In the genomic region with DNA sequence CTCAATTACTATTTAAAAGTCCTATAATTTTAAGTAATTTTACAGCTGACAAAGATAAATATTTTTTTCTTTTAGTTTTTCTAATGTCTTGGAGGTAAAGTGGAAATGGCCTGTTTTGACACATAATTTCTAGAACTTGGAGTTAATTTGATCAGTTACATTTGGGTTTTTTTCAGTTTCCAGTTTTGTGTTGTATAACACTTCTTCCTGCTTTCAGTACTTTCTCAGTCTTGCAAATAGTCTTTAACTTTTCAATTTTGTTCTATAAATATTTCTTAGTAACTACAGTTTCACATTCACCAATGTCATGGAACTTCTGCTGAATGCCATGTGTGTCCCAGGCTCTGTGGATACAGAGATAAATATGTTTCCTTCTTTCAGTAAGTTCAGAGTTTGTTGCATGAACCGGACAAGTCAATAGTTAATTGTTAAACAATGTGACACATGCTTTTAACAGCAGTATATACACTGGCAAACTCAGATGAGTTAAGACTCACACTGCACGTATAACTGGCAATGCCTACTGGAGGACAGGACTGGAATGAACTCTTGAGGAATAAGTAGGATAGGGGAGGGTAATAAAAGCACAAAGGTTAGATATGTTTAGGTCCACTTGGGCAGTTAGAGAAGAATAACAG, we compare ENCODE assay signal across 10 cellular contexts. TPM values are rescaled to one million over a fixed set of nuclear protein-coding genes. Genes with fewer than 3 reads are reported as not detected.
DNase-seq lines count a peak whose midpoint lies in the region; ATAC-seq and TF ChIP-seq lines count a peak whose summit lies in the region.
"Had no signal": no experiment of that assay in that cellular context is flagged by ENCODE, and none has a peak within 500 bp of the region (broad histone marks: within the 10 kb centered on the region; RNA-seq: fewer than 3 reads in every experiment).

No MANE protein-coding gene starts in this region.

- H3K4me1 Mint-ChIP-seq in effector memory CD8-positive, alpha-beta T cell (ENCODE audit: low read depth in 2 of 2): peaks cover 25 to 39% of the 10 kb centered on the region in 2 donors

- H3K4me3 ChIP-seq in PC-3 (ENCODE audit: low read length) (no peak overlapping the region), vagina (no peak overlapping the region)

- TF ChIP-seq POLR2A in vagina (IDR thresholded peaks at IDR 0.05): no peak

- no peak overlapping the region for H3K27ac Mint-ChIP-seq in effector memory CD8-positive, alpha-beta T cell

- H3K27me3 ChIP-seq in PC-3 (ENCODE audit: low read length) (no peaks in the 10 kb centered on the region), vagina (no peaks in the 10 kb centered on the region)

- H4K20me1 ChIP-seq in PC-3 (ENCODE audit: low read length): peaks cover 8% of the 10 kb centered on the region; the same call in 1 of the 2 replicates

- H2AFZ ChIP-seq in PC-3 (ENCODE audit: low read length): no peak overlapping the region

- H3K36me3 Mint-ChIP-seq in effector memory CD8-positive, alpha-beta T cell (ENCODE audit: insufficient read depth): peaks cover 13% of the 10 kb centered on the region

- H3K27me3 Mint-ChIP-seq in effector memory CD8-positive, alpha-beta T cell: no peaks in the 10 kb centered on the region

- peak; percentile 8 for DNase-seq in ELR (ENCODE audit: low read depth)
- DNase-seq in PC-3: peak; percentile 27
- peak; percentile 2 for DNase-seq in left kidney (ENCODE audit: low read depth, low spot score)
- DNase-seq in effector memory CD8-positive, alpha-beta T cell: no peak
- DNase-seq in substantia nigra (lab: John Stamatoyannopoulos, UW): no peak
- no peak for DNase-seq in vagina (ENCODE audit: extremely low spot score in 2 of 2)
- DNase-seq: NCI-H1092 treated with DMSO at 0.1 percent for 48 hours, SHP77 had no signal

- peak; percentile 15 for ATAC-seq in GM21723 (IDR thresholded peaks at IDR 0.05; ENCODE audit: unreplicated experiment)
- 0 out of 2 replicates have a peak, but pooled peaks have one; percentile 3 for ATAC-seq in PC-3
- no peak for ATAC-seq in effector memory CD8-positive, alpha-beta T cell (replicated peaks)
- no peak for ATAC-seq in GM19035 (IDR thresholded peaks at IDR 0.05; ENCODE audit: unreplicated experiment)

- POLR2A ChIA-PET in PC-3 (lab: Charles Lee; ENCODE audit: unreplicated experiment): no interaction called here

- H3F3A ChIP-seq in PC-3 (ENCODE audit: low read length, unreplicated experiment): no peaks in the 10 kb centered on the region

- no peaks in the 10 kb centered on the region for H3K9me2 ChIP-seq in PC-3 (replicated peaks; ENCODE audit: low read length)

- no peaks in the 10 kb centered on the region for H3K9me3 Mint-ChIP-seq in effector memory CD8-positive, alpha-beta T cell

- H3K9ac ChIP-seq in PC-3 (ENCODE audit: low read length): no peak overlapping the region

- H3K36me3 ChIP-seq in PC-3 (ENCODE audit: low read depth, low read length) (no peaks in the 10 kb centered on the region), vagina (no peaks in the 10 kb centered on the region)

- H3K9me3 ChIP-seq in PC-3 (ENCODE audit: low read length) (no peaks in the 10 kb centered on the region), vagina (no peaks in the 10 kb centered on the region)

- TF ChIP-seq CTCF in PC-3 (conservative IDR thresholded peaks at IDR 0.05; ENCODE audit: low read depth, low read length) (no peak), vagina (IDR thresholded peaks at IDR 0.05) (no peak)

- BruUV-seq in PC-3 (replicated peaks; lab: Mats Ljungman, UMichigan): no TSS peak

- intact Hi-C loops in PC-3 (cut with micrococcal nuclease): no loop called here
- intact Hi-C loops in vagina (cut with DNase I): no loop called here

- H3K4me1 ChIP-seq in PC-3 (ENCODE audit: insufficient read depth, low read length): peaks cover 19% of the 10 kb centered on the region
- H3K4me1 ChIP-seq in vagina: peaks cover 51% of the 10 kb centered on the region

- no peak overlapping the region for H3K4me3 Mint-ChIP-seq in effector memory CD8-positive, alpha-beta T cell

- H3K4me2 ChIP-seq in PC-3 (ENCODE audit: low read length): 0 out of 2 replicates have a peak overlapping the region, but pooled peaks have one; percentile 9

- H3K27ac ChIP-seq in PC-3 (ENCODE audit: low read length) (no peak overlapping the region), substantia nigra (ENCODE audit: low read depth, low read length, poor library complexity, severe bottlenecking) (no peak overlapping the region), vagina (no peak overlapping the region)

- CTCF ChIA-PET in PC-3 (lab: Charles Lee): no interaction called here

- peaks cover 89% of the 10 kb centered on the region for H3K79me2 ChIP-seq in PC-3 (ENCODE audit: low read length)

RNA-seq across cellular contexts. Expression of a gene that starts 4.6 kb away (rescaled TPM):
- total RNA-seq in PC-3 (2014; rRNA removed) (11.4 and 14.3 TPM in 2 replicates), vagina (40.0 TPM)

RNA-seq across cellular contexts. Expression of a gene that starts 5.0 kb away (rescaled TPM):
- total RNA-seq in PC-3 (2014; rRNA removed): 12.0 and 19.6 TPM in 2 replicates
- 15.2 TPM for total RNA-seq in vagina

RNA-seq across cellular contexts. Expression of a gene that starts 52.2 kb away (rescaled TPM):
- total RNA-seq in PC-3 (2014; rRNA removed): 19.4 and 24.4 TPM in 2 replicates
- 110 TPM for total RNA-seq in vagina

Comparison
In these comparisons a context has a peak if more than half of its experiments do, and no peak if none do; other contexts are left out.
1. DNase-seq: peak in ELR (single experiment), PC-3 (single experiment) and left kidney (single experiment); none in effector memory CD8-positive, alpha-beta T cell (0 of 3), substantia nigra (0 of 49) and vagina (0 of 2).
2. ATAC-seq: peak in GM21723 (single experiment) and PC-3 (single experiment); none in effector memory CD8-positive, alpha-beta T cell (single experiment) and GM19035 (single experiment).